In the genomic region with DNA sequence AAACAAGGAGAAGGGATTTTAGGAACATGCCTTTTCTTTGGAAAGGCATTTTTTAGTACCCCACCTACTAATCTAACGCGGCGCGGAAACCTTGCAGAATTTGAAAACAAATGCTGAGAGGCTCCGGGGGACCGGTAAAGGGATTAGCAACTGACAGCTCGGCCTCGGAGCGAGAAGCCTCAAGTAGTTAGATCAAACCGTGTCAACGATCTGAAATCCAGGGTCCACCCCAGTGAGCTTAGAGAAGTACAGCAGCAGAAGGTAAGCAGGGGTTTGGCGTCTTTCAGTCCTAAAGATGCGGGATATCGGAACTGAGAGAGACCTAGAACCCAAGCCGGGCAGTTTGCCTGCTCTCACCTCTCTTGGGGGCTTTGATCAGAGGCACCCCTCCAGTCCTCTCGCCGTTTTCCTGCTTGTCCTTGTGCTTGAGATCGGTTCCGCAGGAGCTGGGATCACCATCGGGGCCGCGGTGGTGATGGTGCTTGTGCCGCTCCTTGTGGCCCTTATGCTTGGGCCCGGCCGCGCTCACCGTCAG, we compare ENCODE assay signal across 8 cellular contexts. TPM values are rescaled to one million over a fixed set of nuclear protein-coding genes. Genes with fewer than 3 reads are reported as not detected.
DNase-seq lines count a peak whose midpoint lies in the region; ATAC-seq, FAIRE-seq and TF ChIP-seq lines count a peak whose summit lies in the region.

No MANE protein-coding gene starts in this region.

- TF ChIP-seq CTCF in breast epithelium (IDR thresholded peaks at IDR 0.05) (no peak), kidney (IDR thresholded peaks at IDR 0.05; ENCODE audit: borderline replicate concordance, extremely low read depth, insufficient read depth) (no peak)

- H3K27ac ChIP-seq in breast epithelium (peak overlapping the region; percentile 93 to 96), kidney (ENCODE audit: low read depth in 2 of 2, low read length in 2 of 2) (peak overlapping the region; percentile 87 to 92)

- H3K4me1 ChIP-seq in breast epithelium (no peaks in the 10 kb centered on the region), kidney (ENCODE audit: control insufficient read depth in 1 of 2, insufficient read depth in 1 of 2, low read depth in 1 of 2, low read length in 2 of 2) (peaks cover 0 to 8% of the 10 kb centered on the region in 2 donors)

- no peaks in the 10 kb centered on the region for H3K36me3 ChIP-seq in breast epithelium
- no peaks in the 10 kb centered on the region for H3K36me3 ChIP-seq in kidney (ENCODE audit: control insufficient read depth in 1 of 2, insufficient read depth in 2 of 2, low read length in 2 of 2)

- DNase-seq in activated T-cell treated with anti-CD3 and anti-CD28 coated beads for 1 hour (ENCODE audit: low read depth), result peak; percentile 9
- no peak for DNase-seq in activated T-cell treated with anti-CD3 and anti-CD28 coated beads, Interleukin-2, amount 50 U/mL, for 1 hour
- DNase-seq in RPMI7951 (ENCODE audit: low read depth), result peak; percentile 28
- peak in 1 of 2 donors; percentile 62 for DNase-seq in breast epithelium (ENCODE audit: low spot score in 2 of 2)
- peak; percentile 59 for DNase-seq in kidney
- DNase-seq in stimulated activated CD4-positive, alpha-beta T cell treated with anti-CD3 and anti-CD28 coated beads, Interleukin-1b, Interleukin-23, amount 100 ng/mL, for 48 hours, result peak; percentile 23
- DNase-seq in NCI-H2029 (lab: John Stamatoyannopoulos, UW), result no peak

- H3K9ac ChIP-seq in kidney (ENCODE audit: low read length in 2 of 2), result peak overlapping the region; percentile 74 to 98

- intact Hi-C loops in breast epithelium (cut with DNase I; ENCODE audit: low total_unique reads) (no loop called here), kidney (cut with DNase I) (no loop called here)

- TF ChIP-seq POLR2A in breast epithelium (IDR thresholded peaks at IDR 0.05), result no peak

- H3K27me3 ChIP-seq in breast epithelium, result no peaks in the 10 kb centered on the region

- H3K9me3 ChIP-seq in breast epithelium (no peaks in the 10 kb centered on the region), kidney (ENCODE audit: control insufficient read depth in 1 of 2, low read length in 2 of 2) (no peaks in the 10 kb centered on the region)

- H3K4me3 ChIP-seq in breast epithelium (peak overlapping the region; percentile 72 to 86 (median 84)), kidney (ENCODE audit: low read length in 2 of 2) (peak overlapping the region; percentile 87 to 99)

- ATAC-seq in HG02981 (IDR thresholded peaks at IDR 0.05; ENCODE audit: unreplicated experiment), result peak; percentile 23

- no peak for FAIRE-seq in kidney (lab: Jason Lieb, UNC)

RNA-seq across cellular contexts. Expression of gene RSBN1, which starts 0.9 kb away (rescaled TPM):
- total RNA-seq in RPMI7951 (2014; rRNA removed; shearing (Covaris generic)), result 10.1 and 13.1 TPM in 2 replicates
- 10 to 100 TPM; 25.1 to 41.3 (median 28.2) TPM for total RNA-seq in breast epithelium
- total RNA-seq in kidney, result 22.0 TPM
- polyA plus RNA-seq in kidney (ENCODE audit: insufficient read depth, low read depth, low replicate concordance), result 4.0 TPM

RNA-seq across cellular contexts. Expression of gene PHTF1, which starts 52.1 kb away (rescaled TPM):
- 35.3 and 38.1 TPM in 2 replicates for total RNA-seq in RPMI7951 (2014; rRNA removed; shearing (Covaris generic))
- total RNA-seq in breast epithelium (10 to 100 TPM; 13.8 to 18.4 (median 16.4) TPM), kidney (20.0 TPM)
- polyA plus RNA-seq in kidney (ENCODE audit: insufficient read depth, low read depth, low replicate concordance), result 14.7 TPM

Comparison
In these comparisons a context has a peak if more than half of its experiments do, and no peak if none do; other contexts are left out.
1. DNase-seq: peak in activated T-cell treated with anti-CD3 and anti-CD28 coated beads for 1 hour (single experiment), RPMI7951 (single experiment), kidney (single experiment) and stimulated activated CD4-positive, alpha-beta T cell treated with anti-CD3 and anti-CD28 coated beads, Interleukin-1b, Interleukin-23, amount 100 ng/mL, for 48 hours (single experiment); none in activated T-cell treated with anti-CD3 and anti-CD28 coated beads, Interleukin-2, amount 50 U/mL, for 1 hour (single experiment) and NCI-H2029 (single experiment).